ENCODE assay signal across 27 cellular contexts in genomic region chr9:99411068-99411467, GRCh38.
DNase-seq lines count a peak whose midpoint lies in the region; FAIRE-seq and TF ChIP-seq lines count a peak whose summit lies in the region.
"Had no signal": no experiment of that assay in that cellular context is flagged by ENCODE, and none has a peak within 500 bp of the region (broad histone marks: within the 10 kb centered on the region; RNA-seq: fewer than 3 reads in every experiment).

No MANE protein-coding gene starts in this region.

- no peak for TF ChIP-seq RAD21 in H1 (IDR thresholded peaks at IDR 0.05 in 1 of 2, conservative IDR thresholded peaks at IDR 0.05 in 1 of 2; ENCODE audit: low read depth in 2 of 2, low read length in 2 of 2)

- H4K91ac ChIP-seq in H1 (replicated peaks; ENCODE audit: insufficient read length, low read length) (no peak overlapping the region), H9 (ENCODE audit: insufficient read length, low read depth, low read length) (no peak overlapping the region)

- no peak overlapping the region for H3K14ac ChIP-seq in H1 (ENCODE audit: insufficient read length)
- H3K14ac ChIP-seq in H9 (ENCODE audit: insufficient read depth, low read length), result no peak overlapping the region

- no peak for FAIRE-seq in H1 (lab: Jason Lieb, UNC)
- FAIRE-seq: GM12891, pancreas, small intestine had no signal

- H3K4me3 Mint-ChIP-seq in H9, result no peak overlapping the region
- H3K4me3 Mint-ChIP-seq: activated CD4-positive, alpha-beta memory T cell treated with anti-CD3 and anti-CD28 coated beads, Interleukin-2, amount 10 ng/mL, durations not matched to agents 7 days and 5 days; activated naive CD8-positive, alpha-beta T cell; activated T-cell treated with anti-CD3 and anti-CD28 coated beads, Interleukin-2, amount 50 U/mL, for 4 hours; B cell had no signal

- H2BK120ac ChIP-seq in H1 (replicated peaks; ENCODE audit: low read depth, low read length) (no peak overlapping the region), mesendoderm (ENCODE audit: low read depth, low read length) (no peak overlapping the region), H9 (ENCODE audit: low read depth, low read length, poor library complexity, severe bottlenecking) (no peak overlapping the region)

- H3K36me3 ChIP-seq in H1 (ENCODE audit: control insufficient read depth in 2 of 4, insufficient read depth in 4 of 4, low read length in 3 of 4) (no peaks in the 10 kb centered on the region), mesendoderm (ENCODE audit: control insufficient read depth, insufficient read depth, low read length) (no peaks in the 10 kb centered on the region)
- H3K36me3 ChIP-seq: cardiac muscle cell, left lung, pancreas, Peyer's patch had no signal

- H2BK5ac ChIP-seq in H1 (ENCODE audit: low read depth, low read length) (no peak overlapping the region), mesendoderm (ENCODE audit: low read length) (no peak overlapping the region), H9 (ENCODE audit: insufficient read length, low read length) (no peak overlapping the region)

- H3K4ac ChIP-seq in H1 (replicated peaks; ENCODE audit: insufficient read length, low read depth, low read length), result no peak overlapping the region
- H3K4ac ChIP-seq in mesendoderm (ENCODE audit: low read depth, low read length), result no peak overlapping the region
- H3K4ac ChIP-seq in H9 (ENCODE audit: low read depth, low read length), result no peak overlapping the region

- 93% methylated on average over 1 of the region's 1 CpG; no CpG with 5 or more reads in 1 of the 2 experiments for WGBS in H1 (ENCODE audit: extremely low coverage in 1 of 2, insufficient coverage in 1 of 2, insufficient read length in 1 of 2, insufficient replicate concordance in 2 of 2, low coverage in 1 of 2, low lambda C conversion rate in 2 of 2, missing lambda C conversion rate in 1 of 2), 2 experiments
- WGBS in mesendoderm (ENCODE audit: extremely low coverage, insufficient coverage, low lambda C conversion rate), result no CpG with 5 or more reads among the region's 1 CpG
- WGBS in H9 (ENCODE audit: extremely low coverage, insufficient read length, low lambda C conversion rate), result no CpG with 5 or more reads among the region's 1 CpG

- POLR2A ChIA-PET in H1 (lab: Charles Lee; ENCODE audit: partially characterized antibody), result interaction anchor here (1.0 kb wide), 1 partner anchor 50 kb away, joined by 3 read pairs; no protein-coding TSS in a partner anchor

- H2BK20ac ChIP-seq in H1 (ENCODE audit: low read length) (no peak overlapping the region), H9 (ENCODE audit: low read depth, low read length, poor library complexity, severe bottlenecking) (no peak overlapping the region)

- H3K9me3 ChIP-seq in H1 (ENCODE audit: insufficient read depth in 2 of 2, low read depth in 1 of 2, low read length in 1 of 2) (no peaks in the 10 kb centered on the region), H9 (ENCODE audit: control insufficient read depth, low read depth, low read length) (no peaks in the 10 kb centered on the region)
- H3K9me3 ChIP-seq: Caco-2, left lung, pancreas, Peyer's patch had no signal

- 0 out of 7 replicates have a peak, but pooled peaks cover 0 to 4% (median under 1%) of the 10 kb centered on the region in 4 experiments for H3K4me1 ChIP-seq in H1 (replicated peaks in 1 of 4; ENCODE audit: control insufficient read depth in 3 of 4, insufficient read depth in 4 of 4, low read length in 3 of 4)
- H3K4me1 ChIP-seq in mesendoderm (ENCODE audit: control insufficient read depth, low read depth, low read length), result no peaks in the 10 kb centered on the region
- H3K4me1 ChIP-seq in H9 (ENCODE audit: insufficient read depth, low read length), result no peaks in the 10 kb centered on the region; the same call in 1 of the 2 replicates
- H3K4me1 ChIP-seq: Caco-2, left lung, pancreas, Peyer's patch had no signal

- H3K79me1 ChIP-seq in H1 (ENCODE audit: low read depth, low read length), result no peaks in the 10 kb centered on the region
- no peaks in the 10 kb centered on the region for H3K79me1 ChIP-seq in mesendoderm (ENCODE audit: low read length)
- H3K79me1 ChIP-seq in H9 (ENCODE audit: insufficient read depth, low read depth, low read length, poor library complexity, severe bottlenecking), result no peaks in the 10 kb centered on the region

- H3K9ac ChIP-seq in H1 (replicated peaks in 1 of 4; ENCODE audit: extremely low read depth in 1 of 4, low read depth in 3 of 4, low read length in 3 of 4), result no peak overlapping the region
- H3K9ac ChIP-seq in mesendoderm (ENCODE audit: low read length), result no peak overlapping the region
- no peak overlapping the region for H3K9ac ChIP-seq in H9 (ENCODE audit: extremely low read depth, insufficient read length, low read length)

- H2AFZ ChIP-seq in H1 (ENCODE audit: low read length) (0 out of 2 replicates have a peak overlapping the region, but pooled peaks have one; percentile 75), H9 (ENCODE audit: low read length) (no peak overlapping the region)

- no peak overlapping the region for H3K27ac ChIP-seq in H1 (ENCODE audit: low read depth, low read length)
- H3K27ac ChIP-seq in mesendoderm (ENCODE audit: low read depth, low read length), result no peak overlapping the region
- no peak overlapping the region for H3K27ac ChIP-seq in H9 (ENCODE audit: insufficient read length, low read depth, low read length)
- H3K27ac ChIP-seq: cardiac muscle cell, left lung, pancreas, Peyer's patch, VCaP had no signal

- no peaks in the 10 kb centered on the region for H3K79me2 ChIP-seq in H1 (ENCODE audit: control insufficient read depth in 1 of 2, insufficient read depth in 2 of 2, low read length in 2 of 2)
- no peaks in the 10 kb centered on the region for H3K79me2 ChIP-seq in mesendoderm (ENCODE audit: control insufficient read depth, insufficient read depth, low read length)
- no peaks in the 10 kb centered on the region for H3K79me2 ChIP-seq in H9 (ENCODE audit: insufficient read depth, low read length)

- H2AK5ac ChIP-seq in H1 (ENCODE audit: low read depth, low read length), result no peak overlapping the region
- no peak overlapping the region for H2AK5ac ChIP-seq in mesendoderm (ENCODE audit: low read length)
- no peak overlapping the region for H2AK5ac ChIP-seq in H9 (ENCODE audit: insufficient read length, low read length)

- H2BK12ac ChIP-seq in H1 (ENCODE audit: low read depth, low read length) (no peak overlapping the region), H9 (ENCODE audit: insufficient read length, low read depth, low read length) (no peak overlapping the region)

- H3K18ac ChIP-seq in H1 (ENCODE audit: extremely low read depth, low read length), result no peak overlapping the region
- peak overlapping the region; percentile 14 for H3K18ac ChIP-seq in mesendoderm (ENCODE audit: low read length)
- H3K18ac ChIP-seq in H9 (ENCODE audit: insufficient read length, low read depth, low read length), result no peak overlapping the region

- H3T11ph ChIP-seq in H9 (ENCODE audit: low read length), result no peak overlapping the region

- no peaks in the 10 kb centered on the region for H3K23me2 ChIP-seq in H1 (ENCODE audit: low read depth, low read length)
- no peaks in the 10 kb centered on the region for H3K23me2 ChIP-seq in H9 (ENCODE audit: insufficient read length, low read depth, low read length, poor library complexity, severe bottlenecking)

- no peak overlapping the region; a peak in 1 of 7 replicates for H3K27ac Mint-ChIP-seq in H9
- H3K27ac Mint-ChIP-seq: activated CD4-positive, alpha-beta memory T cell treated with anti-CD3 and anti-CD28 coated beads, Interleukin-2, amount 10 ng/mL, durations not matched to agents 7 days and 5 days; activated naive CD8-positive, alpha-beta T cell; B cell had no signal

- H4K20me1 ChIP-seq in H1 (replicated peaks in 1 of 2; ENCODE audit: control insufficient read depth in 1 of 2, insufficient read depth in 2 of 2, low read length in 2 of 2) (no peaks in the 10 kb centered on the region), H9 (ENCODE audit: control insufficient read depth, insufficient read depth, insufficient read length) (no peaks in the 10 kb centered on the region)

- TF ChIP-seq POLR2A in H1 (IDR thresholded peaks at IDR 0.05; ENCODE audit: control extremely low read depth in 1 of 2, low read depth in 2 of 2, low read length in 2 of 2), result no peak

- no peaks in the 10 kb centered on the region for H3K27me3 ChIP-seq in H1 (replicated peaks in 1 of 4; ENCODE audit: control insufficient read depth in 3 of 4, extremely low read depth in 1 of 4, insufficient read depth in 3 of 4, low read length in 3 of 4)
- no peaks in the 10 kb centered on the region for H3K27me3 ChIP-seq in mesendoderm (ENCODE audit: insufficient read depth, low read length, poor library complexity)
- H3K27me3 ChIP-seq in H9 (ENCODE audit: insufficient read depth, low read length), result no peaks in the 10 kb centered on the region
- H3K27me3 ChIP-seq: cardiac muscle cell, left lung, pancreas, Peyer's patch had no signal

- H3K27me3 Mint-ChIP-seq in H9 (ENCODE audit: low read depth), result peaks cover 1% of the 10 kb centered on the region; the same call in 1 of the 2 replicates
- H3K27me3 Mint-ChIP-seq: activated naive CD8-positive, alpha-beta T cell had no signal

- peaks cover 23 to 24% of the 10 kb centered on the region in 2 experiments for H3K4me1 Mint-ChIP-seq in H9
- H3K4me1 Mint-ChIP-seq: B cell had no signal

- DNase-seq in ELR (ENCODE audit: low read depth) (peak; percentile 61), RPMI7951 (ENCODE audit: low read depth) (peak; percentile 59), H1 (ENCODE audit: low read depth in 1 of 2, low spot score in 2 of 2) (no peak), mesendoderm (peak; percentile 34), H9 (no peak), Ammon's horn (ENCODE audit: low spot score) (no peak)
- DNase-seq in activated naive CD4-positive, alpha-beta T cell treated with Interleukin-2 at 50 U/mL for 16 hours, result no peak
- DNase-seq in central memory CD4-positive, alpha-beta T cell, result no peak
- DNase-seq: activated CD4-positive, alpha-beta memory T cell treated with anti-CD3 and anti-CD28 coated beads, Interleukin-2, amount 10 ng/mL, durations not matched to agents 7 days and 5 days; activated T-cell treated with anti-CD3 and anti-CD28 coated beads, Interleukin-2, amount 50 U/mL, for 4 hours; Caco-2; GF-D8; left lung; NCI-H1092; NCI-H2081 treated with DMSO at 0.1 percent for 48 hours; pancreas; Peyer's patch; small intestine; stimulated activated CD4-positive, alpha-beta T cell treated with anti-CD3 and anti-CD28 coated beads, Interleukin-4, amount 100 ng/mL, for 4 hours; stimulated activated CD8-positive, alpha-beta memory T cell treated with anti-CD3 and anti-CD28 coated beads, Interleukin-4, amount 100 ng/mL, for 48 hours; substantia nigra; SW 1271 had no signal

- no peak overlapping the region for H3K4me3 ChIP-seq in H1 (ENCODE audit: extremely low read depth in 1 of 4, insufficient read depth in 2 of 4, low read depth in 3 of 4, low read length in 4 of 4)
- H3K4me3 ChIP-seq in mesendoderm (ENCODE audit: low read length), result no peak overlapping the region
- H3K4me3 ChIP-seq: cardiac muscle cell, left lung, pancreas, Peyer's patch had no signal

- H4K5ac ChIP-seq in H1 (ENCODE audit: insufficient read length, low read depth, low read length) (no peak overlapping the region), mesendoderm (ENCODE audit: low read length) (no peak overlapping the region), H9 (ENCODE audit: insufficient read length, low read depth, low read length) (no peak overlapping the region)

- H3K9me3 Mint-ChIP-seq in H9, result 0 out of 5 replicates have a peak, but pooled peaks cover 0 to 2% of the 10 kb centered on the region in 2 experiments
- H3K9me3 Mint-ChIP-seq: activated CD4-positive, alpha-beta memory T cell treated with anti-CD3 and anti-CD28 coated beads, Interleukin-2, amount 10 ng/mL, durations not matched to agents 7 days and 5 days; activated T-cell treated with anti-CD3 and anti-CD28 coated beads, Interleukin-2, amount 50 U/mL, for 4 hours had no signal

- no peak overlapping the region for H3K56ac ChIP-seq in H1 (replicated peaks; ENCODE audit: insufficient read length, low read depth, low read length)
- H3K56ac ChIP-seq in mesendoderm (ENCODE audit: low read length), result no peak overlapping the region
- H3K56ac ChIP-seq in H9 (ENCODE audit: insufficient read length, low read depth, low read length), result no peak overlapping the region

- no peak overlapping the region for H4K8ac ChIP-seq in H1 (ENCODE audit: extremely low read depth, insufficient read depth, low read length)
- H4K8ac ChIP-seq in mesendoderm (ENCODE audit: low read depth, low read length), result no peak overlapping the region
- no peak overlapping the region for H4K8ac ChIP-seq in H9 (replicated peaks; ENCODE audit: insufficient read length, low read depth, low read length)

- H3K23ac ChIP-seq in H1 (ENCODE audit: insufficient read length) (no peak overlapping the region), mesendoderm (ENCODE audit: low read length) (no peak overlapping the region), H9 (ENCODE audit: insufficient read length, low read depth, low read length) (no peak overlapping the region)

- no peak for TF ChIP-seq EP300 in H1 (IDR thresholded peaks at IDR 0.05; ENCODE audit: borderline replicate concordance in 1 of 2, low read depth in 2 of 2, low read length in 2 of 2)

- H3K4me2 ChIP-seq in H1 (ENCODE audit: insufficient read depth in 1 of 2, low read depth in 2 of 2, low read length in 2 of 2) (no peak overlapping the region), mesendoderm (ENCODE audit: low read length) (no peak overlapping the region), H9 (ENCODE audit: insufficient read depth, insufficient read length, low read length) (no peak overlapping the region)

- CTCF ChIA-PET in H1 (lab: Charles Lee; ENCODE audit: partially characterized antibody), result interaction anchor here (1.6 kb wide), 1 partner anchor 10 kb away, joined by 4 read pairs; no protein-coding TSS in a partner anchor

- H3K36me3 Mint-ChIP-seq in H9 (ENCODE audit: insufficient read depth in 1 of 3, low read depth in 3 of 3), result peaks cover 0 to 4% (median 0%) of the 10 kb centered on the region in 3 experiments; a peak in 1 of 7 replicates
- H3K36me3 Mint-ChIP-seq: activated naive CD8-positive, alpha-beta T cell had no signal

- no peak overlapping the region for H2BK15ac ChIP-seq in H1 (ENCODE audit: low read length)
- no peak overlapping the region for H2BK15ac ChIP-seq in mesendoderm (replicated peaks; ENCODE audit: low read depth)
- H2BK15ac ChIP-seq in H9 (ENCODE audit: low read depth, low read length), result no peak overlapping the region

- TF ChIP-seq CTCF in H1 (IDR thresholded peaks at IDR 0.05; ENCODE audit: control extremely low read depth in 1 of 3, insufficient read depth in 1 of 3, low read depth in 1 of 3, low read length in 3 of 3), result no peak
- no peak for TF ChIP-seq CTCF in H9 (conservative IDR thresholded peaks at IDR 0.05)

Comparison
In these comparisons a context has a peak if more than half of its experiments do, and no peak if none do; other contexts are left out.
1. DNase-seq: peak in ELR (single experiment), RPMI7951 (single experiment) and mesendoderm (single experiment); none in H1 (0 of 2), H9 (single experiment), activated naive CD4-positive, alpha-beta T cell treated with Interleukin-2 at 50 U/mL for 16 hours (single experiment), Ammon's horn (single experiment) and central memory CD4-positive, alpha-beta T cell (single experiment).